Comparison of ENCODE assay signal across 12 cellular contexts in genomic region chr15:82146990-82147461, GRCh38.
DNase-seq lines count a peak whose midpoint lies in the region; ATAC-seq lines count a peak whose summit lies in the region.
"Had no signal": no experiment of that assay in that cellular context is flagged by ENCODE, and none has a peak within 500 bp of the region (broad histone marks: within the 10 kb centered on the region; RNA-seq: fewer than 3 reads in every experiment).

No MANE protein-coding gene starts in this region.

- no peaks in the 10 kb centered on the region for H3K27me3 Mint-ChIP-seq in T-helper 2 cell treated with Interferon-gamma antibody and Interleukin-4, amounts not matched to agents 5 μg/mL and 100 μg/mL, for 36 hours (ENCODE audit: low read depth)
- H3K27me3 Mint-ChIP-seq: naive thymus-derived CD4-positive, alpha-beta T cell had no signal

- no peak overlapping the region for H3K4me3 Mint-ChIP-seq in T-helper 2 cell treated with Interferon-gamma antibody and Interleukin-4, amounts not matched to agents 5 μg/mL and 100 μg/mL, for 36 hours
- H3K4me3 Mint-ChIP-seq: H9; naive thymus-derived CD4-positive, alpha-beta T cell had no signal

- H3K36me3 ChIP-seq in aorta (ENCODE audit: control insufficient read depth in 1 of 2, insufficient read depth in 2 of 2, low read length in 1 of 2), result peaks cover 0 to 3% of the 10 kb centered on the region in 2 donors

- peaks cover 0 to 1% of the 10 kb centered on the region in 2 donors for H3K4me1 ChIP-seq in aorta (ENCODE audit: control insufficient read depth in 1 of 2, insufficient read depth in 2 of 2, low read length in 2 of 2)

- H3K27ac Mint-ChIP-seq in T-helper 2 cell treated with Interferon-gamma antibody and Interleukin-4, amounts not matched to agents 5 μg/mL and 100 μg/mL, for 36 hours, result no peak overlapping the region

- no peak for ATAC-seq in aorta (ENCODE audit: low FRiP score)
- no peak for ATAC-seq in GM18909 (IDR thresholded peaks at IDR 0.05; ENCODE audit: poor library complexity, unreplicated experiment)
- ATAC-seq: naive thymus-derived CD4-positive, alpha-beta T cell had no signal

- WGBS in aorta, 2 donors, result 77 to 80% methylated on average over 8 of the region's 8 CpGs

- H3K9me3 ChIP-seq in aorta (ENCODE audit: control insufficient read depth, low read length), result no peaks in the 10 kb centered on the region

- intact Hi-C loops in aorta (cut with DNase I), result no loop called here

- H3K9me3 Mint-ChIP-seq in T-helper 2 cell treated with Interferon-gamma antibody and Interleukin-4, amounts not matched to agents 5 μg/mL and 100 μg/mL, for 36 hours, result no peaks in the 10 kb centered on the region
- H3K9me3 Mint-ChIP-seq: H9; naive thymus-derived CD4-positive, alpha-beta T cell had no signal

- H3K27ac ChIP-seq in aorta (ENCODE audit: low read depth in 1 of 2, low read length in 2 of 2), result no peak overlapping the region

- H3K36me3 Mint-ChIP-seq in T-helper 2 cell treated with Interferon-gamma antibody and Interleukin-4, amounts not matched to agents 5 μg/mL and 100 μg/mL, for 36 hours (ENCODE audit: low read depth), result peaks cover 9% of the 10 kb centered on the region

- peak; percentile 92 for DNase-seq in HCEC 1CT
- peak; percentile 68 to 95 for DNase-seq in SW 1271 (lab: John Stamatoyannopoulos, UW)
- DNase-seq in fibroblast of peridontal ligament (ENCODE audit: extremely low read depth), result peak; percentile 59
- DNase-seq in pulmonary artery endothelial cell (ENCODE audit: low read depth, low spot score), result peak; percentile 80
- no peak for DNase-seq in SIG-M5 (lab: John Stamatoyannopoulos, UW)
- DNase-seq in T-helper 2 cell treated with Interferon-gamma antibody and Interleukin-4, amounts not matched to agents 5 μg/mL and 100 μg/mL, for 36 hours (ENCODE audit: low spot score), result no peak
- DNase-seq in aorta, result no peak
- DNase-seq: DND-41; H9; hippocampal formation; naive thymus-derived CD4-positive, alpha-beta T cell had no signal

- no peaks in the 10 kb centered on the region for H3K4me1 Mint-ChIP-seq in T-helper 2 cell treated with Interferon-gamma antibody and Interleukin-4, amounts not matched to agents 5 μg/mL and 100 μg/mL, for 36 hours (ENCODE audit: low read depth)
- H3K4me1 Mint-ChIP-seq: H9 had no signal

- H3K27me3 ChIP-seq in aorta (ENCODE audit: control insufficient read depth in 1 of 2, insufficient read depth in 2 of 2, low read length in 1 of 2), result no peaks in the 10 kb centered on the region

- H3K4me3 ChIP-seq in aorta (ENCODE audit: low read length in 2 of 2), result no peak overlapping the region

Comparison
In these comparisons a context has a peak if more than half of its experiments do, and no peak if none do; other contexts are left out.
1. DNase-seq: peak in HCEC 1CT (single experiment), SW 1271 (2 of 2), fibroblast of peridontal ligament (single experiment) and pulmonary artery endothelial cell (single experiment); none in SIG-M5 (single experiment), T-helper 2 cell treated with Interferon-gamma antibody and Interleukin-4, amounts not matched to agents 5 μg/mL and 100 μg/mL, for 36 hours (single experiment) and aorta (0 of 2).